33 cellular contexts compared by ENCODE assay signal in genomic region chr7:147952918-147953317, GRCh38.
"Had no signal": no experiment of that assay in that cellular context is flagged by ENCODE, and none has a peak within 500 bp of the region (broad histone marks: within the 10 kb centered on the region; RNA-seq: fewer than 3 reads in every experiment).

No MANE protein-coding gene starts in this region.

- FAIRE-seq: astrocyte, bronchial epithelial cell had no signal

- H3K36me3 ChIP-seq: adrenal gland, ascending aorta, brain microvascular endothelial cell, breast epithelium, cardiac muscle cell had no signal

- DNase-seq: activated effector memory CD4-positive, alpha-beta T cell treated with anti-CD3 and anti-CD28 coated beads, Interleukin-2, amount 50 U/mL, for 16 hours; activated effector memory CD4-positive, alpha-beta T cell treated with Interleukin-2 at 50 U/mL for 16 hours; activated gamma-delta T cell; activated gamma-delta T cell treated with Interleukin-2 at 50 U/mL for 16 hours; activated naive CD4-positive, alpha-beta T cell; activated naive CD4-positive, alpha-beta T cell treated with anti-CD3 and anti-CD28 coated beads for 36 hours; activated naive CD4-positive, alpha-beta T cell treated with anti-CD3 and anti-CD28 coated beads, Interleukin-2, amount 10 ng/mL, durations not matched to agents 7 days and 5 days; activated naive CD4-positive, alpha-beta T cell treated with anti-CD3 and anti-CD28 coated beads, Interleukin-2, amount 50 U/mL, for 16 hours; activated naive CD4-positive, alpha-beta T cell treated with Interleukin-2 at 50 U/mL for 16 hours; activated naive CD8-positive, alpha-beta T cell treated with anti-CD3 and anti-CD28 coated beads for 36 hours; activated naive CD8-positive, alpha-beta T cell treated with anti-CD3 and anti-CD28 coated beads, Interleukin-2, amount 10 ng/mL, durations not matched to agents 7 days and 5 days; activated naive CD8-positive, alpha-beta T cell treated with anti-CD3 and anti-CD28 coated beads, Interleukin-2, amount 50 U/mL, for 24 hours; activated T-cell treated with anti-CD3 and anti-CD28 coated beads, Interleukin-2, amount 50 U/mL, for 24 hours; activated T-cell treated with anti-CD3 and anti-CD28 coated beads, Interleukin-2, amount 50 U/mL, for 4 hours; activated T-cell treated with anti-CD3 and anti-CD28 coated beads, Interleukin-2, amount 50 U/mL, for 48 hours; activated T-cell treated with anti-CD3 and anti-CD28 coated beads, Interleukin-2, amount 50 U/mL, for 72 hours; adrenal gland; amniotic stem cell; amygdala; anterior cingulate cortex; aorta; body of pancreas; brain microvascular endothelial cell; caudate nucleus; central memory CD4-positive, alpha-beta T cell; cerebellar nuclear complex had no signal

- H3K4me1 ChIP-seq: adrenal gland, ascending aorta, body of pancreas, breast epithelium had no signal

- H3K27ac ChIP-seq: adrenal gland, ascending aorta, body of pancreas, brain microvascular endothelial cell, breast epithelium, cardiac muscle cell had no signal

- H3K9me3 ChIP-seq: adrenal gland, ascending aorta, body of pancreas, breast epithelium had no signal

- H3K27me3 ChIP-seq: adrenal gland, ascending aorta, body of pancreas, brain microvascular endothelial cell, breast epithelium, cardiac muscle cell had no signal

- ATAC-seq: activated naive CD4-positive, alpha-beta T cell treated with anti-CD3 and anti-CD28 coated beads, Interleukin-2, amount 50 U/mL, for 72 hours; activated naive CD8-positive, alpha-beta T cell treated with anti-CD3 and anti-CD28 coated beads, Interleukin-2, amount 50 U/mL, for 24 hours; activated T-cell treated with anti-CD3 and anti-CD28 coated beads, Interleukin-2, amount 50 U/mL, for 4 hours; activated T-cell treated with anti-CD3 and anti-CD28 coated beads, Interleukin-2, amount 50 U/mL, for 72 hours; activated T-helper 17 cell treated with anti-CD3 and anti-CD28 coated beads, Interleukin-2, amount 50 U/mL, for 72 hours; body of pancreas had no signal

- H3K4me3 ChIP-seq: adrenal gland, ascending aorta, body of pancreas, breast epithelium, cardiac muscle cell had no signal
